ENCODE assay signal across 37 cellular contexts in genomic region chr2:132597831-132598230, GRCh38.
"Had no signal": no experiment of that assay in that cellular context is flagged by ENCODE, and none has a peak within 500 bp of the region (broad histone marks: within the 10 kb centered on the region; RNA-seq: fewer than 3 reads in every experiment).

No MANE protein-coding gene starts in this region.

- H3K27ac ChIP-seq: adrenal gland, body of pancreas, brain microvascular endothelial cell, breast epithelium, VCaP had no signal

- H3K4me3 Mint-ChIP-seq: activated B cell treated with CpG ODN at 0.5 μM for 24 hours; activated CD4-positive, alpha-beta memory T cell treated with anti-CD3 and anti-CD28 coated beads for 36 hours; activated CD4-positive, alpha-beta T cell treated with anti-CD3 and anti-CD28 coated beads, Interleukin-2, amount 10 ng/mL, durations not matched to agents 24 days and 14 days; activated CD8-positive, alpha-beta T cell treated with anti-CD3 and anti-CD28 coated beads for 36 hours; activated naive CD4-positive, alpha-beta T cell treated with anti-CD3 and anti-CD28 coated beads for 36 hours; activated naive CD8-positive, alpha-beta T cell treated with anti-CD3 and anti-CD28 coated beads for 36 hours; activated T-cell treated with anti-CD3 and anti-CD28 coated beads, Interleukin-2, amount 50 U/mL, for 4 hours; activated T-cell treated with anti-CD3 and anti-CD28 coated beads, Interleukin-2, amount 50 U/mL, for 72 hours; activated T-helper 1 cell treated with anti-CD3 and anti-CD28 coated beads, Interleukin-12 subunit alpha, Interleukin-12 subunit beta, Interleukin-2, Interleukin-4 antibody, amounts not matched to agents 30 ng/mL and 10 ng/mL and 1 ng/mL, durations not matched to agents 14 hours and 24 hours and 36 hours; activated T-helper 17 cell treated with anti-CD3 and anti-CD28 coated beads, Interleukin-2, amount 50 U/mL, for 72 hours; T-helper 1 cell treated with Interleukin-12 subunit alpha and Interleukin-12 subunit beta and Interleukin-4 antibody, amounts not matched to agents 30 μg/mL and 1 μg/mL, for 36 hours; T-helper 2 cell treated with Interferon-gamma antibody and Interleukin-4, amounts not matched to agents 5 μg/mL and 100 μg/mL, for 36 hours had no signal

- H3K27me3 Mint-ChIP-seq: activated CD4-positive, alpha-beta T cell treated with anti-CD3 and anti-CD28 coated beads, Interleukin-2, amount 10 ng/mL, durations not matched to agents 24 days and 14 days had no signal

- H3K9me3 Mint-ChIP-seq: activated B cell treated with CpG ODN at 0.5 μM for 24 hours; activated T-helper 1 cell treated with anti-CD3 and anti-CD28 coated beads, Interleukin-12 subunit alpha, Interleukin-12 subunit beta, Interleukin-2, Interleukin-4 antibody, amounts not matched to agents 30 ng/mL and 10 ng/mL and 1 ng/mL, durations not matched to agents 14 hours and 24 hours and 36 hours; T-helper 1 cell treated with Interleukin-12 subunit alpha and Interleukin-12 subunit beta and Interleukin-4 antibody, amounts not matched to agents 30 μg/mL and 1 μg/mL, for 36 hours; T-helper 2 cell treated with Interferon-gamma antibody and Interleukin-4, amounts not matched to agents 5 μg/mL and 100 μg/mL, for 36 hours had no signal

- H3K27me3 ChIP-seq: adrenal gland, body of pancreas, brain microvascular endothelial cell, breast epithelium had no signal

- H3K36me3 ChIP-seq: adrenal gland, brain microvascular endothelial cell, breast epithelium had no signal

- H3K4me1 ChIP-seq: adrenal gland, body of pancreas, breast epithelium had no signal

- H3K4me3 ChIP-seq: adrenal gland, body of pancreas, breast epithelium had no signal

- H3K9me3 ChIP-seq: adrenal gland, body of pancreas, breast epithelium had no signal

- H3K36me3 Mint-ChIP-seq: activated CD4-positive, alpha-beta memory T cell treated with anti-CD3 and anti-CD28 coated beads for 36 hours; activated naive CD4-positive, alpha-beta T cell treated with anti-CD3 and anti-CD28 coated beads, Interleukin-2, amount 50 U/mL, for 72 hours; activated naive CD8-positive, alpha-beta T cell treated with anti-CD3 and anti-CD28 coated beads for 36 hours had no signal

- H3K27ac Mint-ChIP-seq: activated B cell treated with CpG ODN at 0.5 μM for 24 hours; activated CD4-positive, alpha-beta memory T cell treated with anti-CD3 and anti-CD28 coated beads for 36 hours; activated CD4-positive, alpha-beta T cell treated with anti-CD3 and anti-CD28 coated beads, Interleukin-2, amount 10 ng/mL, durations not matched to agents 24 days and 14 days; activated CD8-positive, alpha-beta T cell treated with anti-CD3 and anti-CD28 coated beads for 36 hours; activated naive CD4-positive, alpha-beta T cell treated with anti-CD3 and anti-CD28 coated beads for 36 hours; activated naive CD4-positive, alpha-beta T cell treated with anti-CD3 and anti-CD28 coated beads, Interleukin-2, amount 50 U/mL, for 72 hours; activated naive CD8-positive, alpha-beta T cell treated with anti-CD3 and anti-CD28 coated beads for 36 hours; activated T-cell treated with anti-CD3 and anti-CD28 coated beads, Interleukin-2, amount 50 U/mL, for 72 hours; activated T-helper 1 cell treated with anti-CD3 and anti-CD28 coated beads, Interleukin-12 subunit alpha, Interleukin-12 subunit beta, Interleukin-2, Interleukin-4 antibody, amounts not matched to agents 30 ng/mL and 10 ng/mL and 1 ng/mL, durations not matched to agents 14 hours and 24 hours and 36 hours; activated T-helper 17 cell treated with anti-CD3 and anti-CD28 coated beads, Interleukin-2, amount 50 U/mL, for 72 hours; T-helper 1 cell treated with Interleukin-12 subunit alpha and Interleukin-12 subunit beta and Interleukin-4 antibody, amounts not matched to agents 30 μg/mL and 1 μg/mL, for 36 hours; T-helper 2 cell treated with Interferon-gamma antibody and Interleukin-4, amounts not matched to agents 5 μg/mL and 100 μg/mL, for 36 hours had no signal

- DNase-seq: activated B cell treated with CpG ODN at 0.5 μM for 24 hours; activated CD4-positive, alpha-beta memory T cell treated with anti-CD3 and anti-CD28 coated beads for 36 hours; activated CD4-positive, alpha-beta T cell treated with anti-CD3 and anti-CD28 coated beads for 4 hours; activated CD4-positive, alpha-beta T cell treated with anti-CD3 and anti-CD28 coated beads, Interleukin-2, amount 10 ng/mL, durations not matched to agents 24 days and 14 days; activated CD4-positive, alpha-beta T cell treated with anti-CD3 and anti-CD28 coated beads, Interleukin-2, amount 50 U/mL, for 1 hour; activated CD4-positive, alpha-beta T cell treated with anti-CD3 and anti-CD28 coated beads, Interleukin-2, amount 50 U/mL, for 4 hours; activated CD4-positive, CD25-positive, alpha-beta regulatory T cell treated with anti-CD3 and anti-CD28 coated beads, Interleukin-2, amount 50 U/mL, for 72 hours; activated CD8-positive, alpha-beta memory T cell treated with anti-CD3 and anti-CD28 coated beads, Interleukin-2, amount 50 U/mL, for 4 hours; activated CD8-positive, alpha-beta T cell treated with anti-CD3 and anti-CD28 coated beads for 36 hours; activated effector memory CD4-positive, alpha-beta T cell treated with anti-CD3 and anti-CD28 coated beads, Interleukin-2, amount 50 U/mL, for 16 hours; activated gamma-delta T cell treated with Interleukin-2 at 50 U/mL for 16 hours; activated naive CD4-positive, alpha-beta T cell; activated naive CD4-positive, alpha-beta T cell treated with anti-CD3 and anti-CD28 coated beads for 36 hours; activated naive CD4-positive, alpha-beta T cell treated with anti-CD3 and anti-CD28 coated beads, Interleukin-2, amount 50 U/mL, for 16 hours; activated naive CD8-positive, alpha-beta T cell treated with anti-CD3 and anti-CD28 coated beads for 36 hours; activated T-cell treated with anti-CD3 and anti-CD28 coated beads for 4 hours; activated T-cell treated with anti-CD3 and anti-CD28 coated beads, Interleukin-2, amount 50 U/mL, for 1 hour; activated T-cell treated with anti-CD3 and anti-CD28 coated beads, Interleukin-2, amount 50 U/mL, for 4 hours; activated T-cell treated with anti-CD3 and anti-CD28 coated beads, Interleukin-2, amount 50 U/mL, for 72 hours; adrenal gland; amniotic stem cell; aorta; body of pancreas; brain microvascular endothelial cell; central memory CD4-positive, alpha-beta T cell; T-helper 1 cell; T-helper 2 cell; T-helper 9 cell had no signal

- H3K4me1 Mint-ChIP-seq: activated B cell treated with CpG ODN at 0.5 μM for 24 hours; activated CD4-positive, alpha-beta T cell treated with anti-CD3 and anti-CD28 coated beads, Interleukin-2, amount 10 ng/mL, durations not matched to agents 24 days and 14 days; activated naive CD8-positive, alpha-beta T cell treated with anti-CD3 and anti-CD28 coated beads for 36 hours; activated T-helper 17 cell treated with anti-CD3 and anti-CD28 coated beads, Interleukin-2, amount 50 U/mL, for 72 hours had no signal

- FAIRE-seq: astrocyte, TTC549 had no signal
